Comparison of ENCODE assay signal across 10 cellular contexts in genomic region chr5:159316519-159317383, GRCh38. TPM values are rescaled to one million over a fixed set of nuclear protein-coding genes. Genes with fewer than 3 reads are reported as not detected.
DNase-seq lines count a peak whose midpoint lies in the region; TF ChIP-seq lines count a peak whose summit lies in the region.
"Had no signal": no experiment of that assay in that cellular context is flagged by ENCODE, and none has a peak within 500 bp of the region (broad histone marks: within the 10 kb centered on the region; RNA-seq: fewer than 3 reads in every experiment).

No MANE protein-coding gene starts in this region.

- peaks cover 65% of the 10 kb centered on the region for H3K36me3 ChIP-seq in OCI-LY3 (replicated peaks; ENCODE audit: low read depth, low read length)
- H3K36me3 ChIP-seq in adipocyte (ENCODE audit: control insufficient read depth, insufficient read depth, low read length, severe bottlenecking), result no peaks in the 10 kb centered on the region
- H3K36me3 ChIP-seq: BLaER1 treated with 17β-estradiol and CSF1 and Interleukin-3, amounts not matched to agents 10 nM and 100 nM had no signal

- H2BK12ac ChIP-seq in H9 (ENCODE audit: insufficient read length, low read depth, low read length), result no peak overlapping the region

- no peaks in the 10 kb centered on the region for H3K23me2 ChIP-seq in H9 (ENCODE audit: insufficient read length, low read depth, low read length, poor library complexity, severe bottlenecking)

- intact Hi-C loops in posterior vena cava (cut with DNase I), result no loop called here

- H3K4me2 ChIP-seq in H9 (ENCODE audit: insufficient read depth, insufficient read length, low read length), result no peak overlapping the region
- H3K4me2 ChIP-seq in OCI-LY3 (ENCODE audit: low read length), result no peak overlapping the region
- H3K4me2 ChIP-seq: BLaER1 treated with 17β-estradiol and CSF1 and Interleukin-3, amounts not matched to agents 10 nM and 100 nM had no signal

- no peak overlapping the region for H3K23ac ChIP-seq in H9 (ENCODE audit: insufficient read length, low read depth, low read length)

- H3K27me3 Mint-ChIP-seq in H9 (ENCODE audit: low read depth), result peaks cover 14% of the 10 kb centered on the region

- H3K27ac ChIP-seq in H9 (ENCODE audit: insufficient read length, low read depth, low read length), result no peak overlapping the region
- H3K27ac ChIP-seq in OCI-LY3 (ENCODE audit: low read length), result no peak overlapping the region
- H3K27ac ChIP-seq: BLaER1 treated with 17β-estradiol and CSF1 and Interleukin-3, amounts not matched to agents 10 nM and 100 nM had no signal

- H3K56ac ChIP-seq in H9 (ENCODE audit: insufficient read length, low read depth, low read length), result no peak overlapping the region

- no peak overlapping the region for H2BK20ac ChIP-seq in H9 (ENCODE audit: low read depth, low read length, poor library complexity, severe bottlenecking)

- H3K14ac ChIP-seq in H9 (ENCODE audit: insufficient read depth, low read length), result no peak overlapping the region

- H2BK5ac ChIP-seq in H9 (ENCODE audit: insufficient read length, low read length), result no peak overlapping the region

- H4K20me1 ChIP-seq in H9 (ENCODE audit: control insufficient read depth, insufficient read depth, insufficient read length) (no peaks in the 10 kb centered on the region), OCI-LY3 (ENCODE audit: insufficient read depth, low read length) (no peaks in the 10 kb centered on the region)

- no peak overlapping the region for H3K27ac Mint-ChIP-seq in H9
- H3K27ac Mint-ChIP-seq: activated naive CD4-positive, alpha-beta T cell treated with anti-CD3 and anti-CD28 coated beads, Interleukin-2, amount 50 U/mL, for 24 hours had no signal

- no peak overlapping the region for H3K4ac ChIP-seq in H9 (ENCODE audit: low read depth, low read length)

- H3K4me1 Mint-ChIP-seq in H9, result peaks cover 0 to 3% of the 10 kb centered on the region in 2 experiments; a peak in 1 of 4 replicates
- H3K4me1 Mint-ChIP-seq: activated naive CD4-positive, alpha-beta T cell treated with anti-CD3 and anti-CD28 coated beads, Interleukin-2, amount 50 U/mL, for 24 hours had no signal

- H4K8ac ChIP-seq in H9 (replicated peaks; ENCODE audit: insufficient read length, low read depth, low read length), result no peak overlapping the region

- no peak overlapping the region for H2AFZ ChIP-seq in H9 (ENCODE audit: low read length)
- no peak overlapping the region for H2AFZ ChIP-seq in OCI-LY3 (ENCODE audit: low read depth, low read length)

- no peaks in the 10 kb centered on the region for H3K79me2 ChIP-seq in H9 (ENCODE audit: insufficient read depth, low read length)
- H3K79me2 ChIP-seq in OCI-LY3 (ENCODE audit: low read length), result no peaks in the 10 kb centered on the region

- H2AK5ac ChIP-seq in H9 (ENCODE audit: insufficient read length, low read length), result no peak overlapping the region

- no peaks in the 10 kb centered on the region for H3K79me1 ChIP-seq in H9 (ENCODE audit: insufficient read depth, low read depth, low read length, poor library complexity, severe bottlenecking)

- no peak overlapping the region for H3T11ph ChIP-seq in H9 (ENCODE audit: low read length)

- H3K4me3 Mint-ChIP-seq in H9, result no peak overlapping the region; a peak in 1 of 5 replicates
- H3K4me3 Mint-ChIP-seq: activated naive CD4-positive, alpha-beta T cell treated with anti-CD3 and anti-CD28 coated beads, Interleukin-2, amount 50 U/mL, for 24 hours had no signal

- no peak overlapping the region for H2BK15ac ChIP-seq in H9 (ENCODE audit: low read depth, low read length)

- no peaks in the 10 kb centered on the region for H3K9me3 Mint-ChIP-seq in H9
- H3K9me3 Mint-ChIP-seq: activated naive CD4-positive, alpha-beta T cell treated with anti-CD3 and anti-CD28 coated beads, Interleukin-2, amount 50 U/mL, for 24 hours had no signal

- H4K5ac ChIP-seq in H9 (ENCODE audit: insufficient read length, low read depth, low read length), result no peak overlapping the region

- H3K18ac ChIP-seq in H9 (ENCODE audit: insufficient read length, low read depth, low read length), result no peak overlapping the region

- no peak overlapping the region for H2BK120ac ChIP-seq in H9 (ENCODE audit: low read depth, low read length, poor library complexity, severe bottlenecking)

- H3K27me3 ChIP-seq in H9 (ENCODE audit: insufficient read depth, low read length), result no peaks in the 10 kb centered on the region
- H3K27me3 ChIP-seq in OCI-LY3 (ENCODE audit: low read depth, low read length), result no peaks in the 10 kb centered on the region
- H3K27me3 ChIP-seq in adipocyte (replicated peaks; ENCODE audit: control insufficient read depth, insufficient read depth, low read length), result peaks cover 26% of the 10 kb centered on the region
- H3K27me3 ChIP-seq: BLaER1 treated with 17β-estradiol and CSF1 and Interleukin-3, amounts not matched to agents 10 nM and 100 nM had no signal

- no CpG with 5 or more reads among the region's 9 CpGs for WGBS in H9 (ENCODE audit: extremely low coverage, insufficient read length, low lambda C conversion rate)

- H3K4me1 ChIP-seq in H9 (ENCODE audit: insufficient read depth, low read length), result no peaks in the 10 kb centered on the region
- peaks cover 4% of the 10 kb centered on the region for H3K4me1 ChIP-seq in OCI-LY3 (ENCODE audit: low read length)
- H3K4me1 ChIP-seq in adipocyte (ENCODE audit: control insufficient read depth, insufficient read depth, low read length), result no peaks in the 10 kb centered on the region
- H3K4me1 ChIP-seq: BLaER1 treated with 17β-estradiol and CSF1 and Interleukin-3, amounts not matched to agents 10 nM and 100 nM had no signal

- H4K91ac ChIP-seq in H9 (ENCODE audit: insufficient read length, low read depth, low read length), result no peak overlapping the region

- H3K9ac ChIP-seq in H9 (ENCODE audit: extremely low read depth, insufficient read length, low read length), result no peak overlapping the region
- no peak overlapping the region for H3K9ac ChIP-seq in OCI-LY3 (ENCODE audit: low read length)
- no peak overlapping the region for H3K9ac ChIP-seq in adipocyte (ENCODE audit: low read length)
- H3K9ac ChIP-seq: BLaER1 treated with 17β-estradiol and CSF1 and Interleukin-3, amounts not matched to agents 10 nM and 100 nM had no signal

- H3K9me3 ChIP-seq in H9 (ENCODE audit: control insufficient read depth, low read depth, low read length) (no peaks in the 10 kb centered on the region), OCI-LY3 (ENCODE audit: insufficient read depth, low read length) (no peaks in the 10 kb centered on the region), adipocyte (ENCODE audit: control insufficient read depth, low read length) (no peaks in the 10 kb centered on the region)
- H3K9me3 ChIP-seq: BLaER1 treated with 17β-estradiol and CSF1 and Interleukin-3, amounts not matched to agents 10 nM and 100 nM had no signal

- peak; percentile 11 for DNase-seq in NCI-H1105 treated with DMSO at 0.1 percent for 48 hours (lab: John Stamatoyannopoulos, UW)
- no peak for DNase-seq in NCI-H1105 (lab: John Stamatoyannopoulos, UW)
- peak; percentile 61 for DNase-seq in H9
- DNase-seq in adipocyte (ENCODE audit: low read depth), result peak; percentile 60
- peak; percentile 80 for DNase-seq in iris pigment epithelial cell (ENCODE audit: low read depth)
- DNase-seq in stimulated activated CD8-positive, alpha-beta memory T cell treated with anti-CD3 and anti-CD28 coated beads, Interleukin-4, amount 100 ng/mL, for 24 hours (ENCODE audit: low read depth), result peak; percentile 15
- no peak for DNase-seq in posterior vena cava (ENCODE audit: low spot score)

- TF ChIP-seq CTCF in H9 (conservative IDR thresholded peaks at IDR 0.05), result peak; percentile 73
- peak; percentile 55 for TF ChIP-seq CTCF in OCI-LY3 (IDR thresholded peaks at IDR 0.05; ENCODE audit: low read depth, low read length)

- H3K4me3 ChIP-seq in OCI-LY3 (ENCODE audit: low read length), result no peak overlapping the region
- no peak overlapping the region for H3K4me3 ChIP-seq in adipocyte (ENCODE audit: low read length)
- H3K4me3 ChIP-seq: BLaER1 treated with 17β-estradiol and CSF1 and Interleukin-3, amounts not matched to agents 10 nM and 100 nM had no signal

- no peaks in the 10 kb centered on the region for H3K36me3 Mint-ChIP-seq in H9 (ENCODE audit: insufficient read depth in 1 of 3, low read depth in 3 of 3)
- H3K36me3 Mint-ChIP-seq: activated naive CD4-positive, alpha-beta T cell treated with anti-CD3 and anti-CD28 coated beads, Interleukin-2, amount 50 U/mL, for 24 hours had no signal

RNA-seq across cellular contexts. Expression of gene IL12B, which starts 13.5 kb away (rescaled TPM):
- total RNA-seq in H9 (2021), result not detected in 2 replicates
- not detected for total RNA-seq in posterior vena cava

RNA-seq across cellular contexts. Expression of gene UBLCP1, which starts 53.7 kb away (rescaled TPM):
- total RNA-seq in H9 (2021) (37.9 and 39.0 TPM in 2 replicates), posterior vena cava (10 to 100 TPM; 26.5 to 30.9 TPM)

Comparison
In these comparisons a context has a peak if more than half of its experiments do, and no peak if none do; other contexts are left out.
1. DNase-seq: peak in NCI-H1105 treated with DMSO at 0.1 percent for 48 hours (single experiment), H9 (single experiment), adipocyte (single experiment), iris pigment epithelial cell (single experiment) and stimulated activated CD8-positive, alpha-beta memory T cell treated with anti-CD3 and anti-CD28 coated beads, Interleukin-4, amount 100 ng/mL, for 24 hours (single experiment); none in NCI-H1105 (single experiment) and posterior vena cava (single experiment).